In genomic region chr12:40226652-40227051, GRCh38 we compare ENCODE assay signal across 8 cellular contexts. TPM values are rescaled to one million over a fixed set of nuclear protein-coding genes. Genes with fewer than 3 reads are reported as not detected.
DNase-seq lines count a peak whose midpoint lies in the region; ATAC-seq and TF ChIP-seq lines count a peak whose summit lies in the region.

No MANE protein-coding gene starts in this region.

- POLR2A ChIA-PET in A673 (lab: Charles Lee; ENCODE audit: low non-redundant PET) (no interaction called here), HEK293 (lab: Yijun Ruan, JAX) (no interaction called here)

- H3K27ac ChIP-seq in A673 (ENCODE audit: low read depth, low read length, poor library complexity, severe bottlenecking) (no peak overlapping the region), HEK293 (ENCODE audit: extremely low read depth, low read depth, low read length) (no peak overlapping the region), right lobe of liver (peak overlapping the region in 1 of 3 donors; percentile 96)

- H3K9me3 ChIP-seq in A673 (ENCODE audit: low read depth, low read length, poor library complexity, severe bottlenecking) (no peaks in the 10 kb centered on the region), HEK293 (ENCODE audit: control insufficient read depth, insufficient read depth, low read depth, low read length) (no peaks in the 10 kb centered on the region), right lobe of liver (no peaks in the 10 kb centered on the region)

- CTCF ChIA-PET in A673 (lab: Charles Lee), result no interaction called here
- CTCF ChIA-PET in HEK293 (lab: Yijun Ruan, JAX), result interaction anchor here (0.8 kb wide), 1 partner anchor 72 kb away, joined by 3 read pairs; no protein-coding TSS in a partner anchor

- TF ChIP-seq POLR2A in right lobe of liver (IDR thresholded peaks at IDR 0.05), result no peak

- H3K36me3 ChIP-seq in A673 (ENCODE audit: insufficient read depth, low read length, poor library complexity, severe bottlenecking) (no peaks in the 10 kb centered on the region), HEK293 (ENCODE audit: control insufficient read depth in 2 of 2, insufficient read depth in 1 of 2, low read length in 2 of 2) (no peaks in the 10 kb centered on the region), right lobe of liver (no peaks in the 10 kb centered on the region)

- no TSS peak for BruUV-seq in A673 (replicated peaks; lab: Mats Ljungman, UMichigan)

- H3K4me1 ChIP-seq in A673 (ENCODE audit: insufficient read depth, low read length, poor library complexity, severe bottlenecking) (no peaks in the 10 kb centered on the region), HEK293 (ENCODE audit: control insufficient read depth, insufficient read depth, low read length) (peaks cover 16% of the 10 kb centered on the region; the same call in 1 of the 2 replicates), right lobe of liver (peaks cover 0 to 14% (median 4%) of the 10 kb centered on the region in 4 donors)

- peak; percentile 55 for DNase-seq in A673 (ENCODE audit: low spot score)
- DNase-seq in right lobe of liver, result no peak
- DNase-seq in GF-D8 (lab: John Stamatoyannopoulos, UW), result no peak
- no peak for DNase-seq in cerebellum (ENCODE audit: low spot score)
- no peak for DNase-seq in stimulated activated CD4-positive, alpha-beta T cell treated with anti-CD3 and anti-CD28 coated beads, Interleukin-2, amount 100 ng/mL, for 48 hours
- no peak for DNase-seq in SHP77 (lab: John Stamatoyannopoulos, UW)

- peak in 3 of 4 donors; percentile 19 to 57 (median 25) for ATAC-seq in right lobe of liver

- no peak overlapping the region for H3K4me3 ChIP-seq in A673 (ENCODE audit: low read depth, low read length, poor library complexity, severe bottlenecking)
- H3K4me3 ChIP-seq in HEK293 (ENCODE audit: low read depth, low read length), result no peak overlapping the region
- H3K4me3 ChIP-seq in WI38 (ENCODE audit: low read depth, low read length), result peak overlapping the region; percentile 75
- no peak overlapping the region for H3K4me3 ChIP-seq in right lobe of liver

- TF ChIP-seq CTCF in A673 (conservative IDR thresholded peaks at IDR 0.05; ENCODE audit: low read depth, low read length) (no peak), HEK293 (tag by site-specific recombination; IDR thresholded peaks at IDR 0.05) (no peak), WI38 (IDR thresholded peaks at IDR 0.05; ENCODE audit: low read depth, low read length) (no peak), right lobe of liver (IDR thresholded peaks at IDR 0.05) (no peak)

- intact Hi-C loops in A673 (cut with micrococcal nuclease; ENCODE audit: unreplicated experiment), result no loop called here
- intact Hi-C loops in right lobe of liver (cut with DNase I), result no loop called here

- no peaks in the 10 kb centered on the region for H3K27me3 ChIP-seq in A673 (replicated peaks; ENCODE audit: insufficient read depth, low read depth, low read length, poor library complexity)
- no peaks in the 10 kb centered on the region for H3K27me3 ChIP-seq in right lobe of liver

- 27% methylated on average over 4 of the region's 4 CpGs for WGBS in right lobe of liver (ENCODE audit: insufficient coverage, low coverage, low lambda C conversion rate, missing lambda C conversion rate)

TF ChIP-seq in HEK293, 187 proteins besides CTCF, POLR2A, EP300 and RAD21:
- TF ChIP-seq ZEB2 (tag by site-specific recombination; IDR thresholded peaks at IDR 0.05), result no peak
- no peak for TF ChIP-seq ZNF488 (tag by site-specific recombination; IDR thresholded peaks at IDR 0.05)
- no peak for TF ChIP-seq ZBTB20 (tag by site-specific recombination; IDR thresholded peaks at IDR 0.05)
- no peak for TF ChIP-seq ZNF473 (tag by site-specific recombination; IDR thresholded peaks at IDR 0.05)
- no peak for TF ChIP-seq SCRT2 (tag by site-specific recombination; IDR thresholded peaks at IDR 0.05)
- TF ChIP-seq OVOL3 (tag by site-specific recombination; IDR thresholded peaks at IDR 0.05), result no peak
- TF ChIP-seq ZNF239 (tag by site-specific recombination; IDR thresholded peaks at IDR 0.05), result no peak
- TF ChIP-seq ZNF629 (tag by site-specific recombination; IDR thresholded peaks at IDR 0.05), result 0 out of 2 replicates have a peak, but pooled peaks have one; percentile 27
- TF ChIP-seq ZBTB17 (tag by site-specific recombination; IDR thresholded peaks at IDR 0.05), result 0 out of 2 replicates have a peak, but pooled peaks have one; percentile 19
- no peak for TF ChIP-seq ZNF426 (tag by site-specific recombination; IDR thresholded peaks at IDR 0.05)
- TF ChIP-seq ZNF600 (tag by site-specific recombination; IDR thresholded peaks at IDR 0.05), result 0 out of 2 replicates have a peak, but pooled peaks have one; percentile 52
- TF ChIP-seq ZNF610 (tag by site-specific recombination; IDR thresholded peaks at IDR 0.05; ENCODE audit: borderline replicate concordance), result no peak
- TF ChIP-seq ZNF692 (tag by site-specific recombination; IDR thresholded peaks at IDR 0.05), result 0 out of 2 replicates have a peak, but pooled peaks have one; percentile 9
- TF ChIP-seq ZNF660 (tag by site-specific recombination; IDR thresholded peaks at IDR 0.05), result peak; percentile 51; the same call in 1 of the 2 replicates
- TF ChIP-seq INSM2 (tag by site-specific recombination; IDR thresholded peaks at IDR 0.05), result no peak
- TF ChIP-seq KLF17 (tag by site-specific recombination; IDR thresholded peaks at IDR 0.05), result no peak
- no peak for TF ChIP-seq ZSCAN4 (tag by site-specific recombination; IDR thresholded peaks at IDR 0.05)
TF ChIP-seq in HEK293: peak in this region for 5.

RNA-seq across cellular contexts. Expression of gene LRRK2, which starts 1.9 kb away (rescaled TPM):
- total RNA-seq in A673 (2021), result 3.1 and 3.4 TPM in 2 replicates
- total RNA-seq in right lobe of liver, result 10 to 100 TPM in 1 of 6 experiments, 1 to 10 TPM in 5; 4.1 to 19.1 (median 6.1) TPM
- total RNA-seq in cerebellum, result 10.7 TPM
